15 cellular contexts compared by ENCODE assay signal in the genomic region with DNA sequence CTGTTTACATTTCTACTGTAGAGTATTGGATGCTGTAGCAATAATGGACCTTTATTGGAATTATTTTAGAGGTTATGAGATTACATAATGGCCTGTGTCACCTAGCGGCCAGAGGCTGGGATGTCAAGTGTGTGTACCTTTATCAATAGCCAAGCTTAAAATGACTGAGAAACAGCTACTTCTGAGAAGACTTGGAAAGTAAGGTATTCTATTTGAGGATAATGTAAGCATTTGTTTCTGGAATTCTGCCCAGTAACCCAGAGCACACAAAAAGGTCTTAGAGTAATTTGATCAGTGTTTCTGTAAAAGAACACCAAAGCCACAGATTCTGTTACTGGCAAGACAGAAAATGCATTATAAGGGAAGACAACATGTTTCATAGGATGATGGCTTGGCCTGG.
DNase-seq lines count a peak whose midpoint lies in the region; TF ChIP-seq lines count a peak whose summit lies in the region.
"Had no signal": no experiment of that assay in that cellular context is flagged by ENCODE, and none has a peak within 500 bp of the region (broad histone marks: within the 10 kb centered on the region; RNA-seq: fewer than 3 reads in every experiment).

No MANE protein-coding gene starts in this region.

- H3K27ac Mint-ChIP-seq in Calu3 (ENCODE audit: unreplicated experiment) = no peak overlapping the region
- H3K27ac Mint-ChIP-seq: activated CD4-positive, alpha-beta T cell treated with anti-CD3 and anti-CD28 coated beads for 36 hours; CD8-positive, alpha-beta T cell; immature natural killer cell; nephron progenitor cell had no signal

- H3K27me3 Mint-ChIP-seq in Calu3 (ENCODE audit: unreplicated experiment) = peaks cover 10% of the 10 kb centered on the region

- H4K91ac ChIP-seq in trophoblast cell (ENCODE audit: low read depth, low read length) = no peak overlapping the region

- BruUV-seq in Calu3 (replicated peaks; lab: Mats Ljungman, UMichigan) = no TSS peak

- no peak overlapping the region for H2BK12ac ChIP-seq in trophoblast cell (ENCODE audit: low read length)

- H3K4me3 ChIP-seq in Karpas-422 (ENCODE audit: low read length) (no peak overlapping the region), adipocyte (ENCODE audit: low read length) (no peak overlapping the region), trophoblast cell (ENCODE audit: low read depth, low read length) (no peak overlapping the region)

- H4K8ac ChIP-seq in trophoblast cell (ENCODE audit: low read depth, low read length) = no peak overlapping the region

- no peaks in the 10 kb centered on the region for H3K79me2 ChIP-seq in Karpas-422 (ENCODE audit: low read length)
- no peaks in the 10 kb centered on the region for H3K79me2 ChIP-seq in trophoblast cell (ENCODE audit: control insufficient read depth, insufficient read depth, low read length, poor library complexity)

- H3K4me2 ChIP-seq in Karpas-422 (ENCODE audit: low read depth, low read length, poor library complexity, severe bottlenecking) = no peak overlapping the region
- no peak overlapping the region for H3K4me2 ChIP-seq in trophoblast cell (ENCODE audit: low read length)

- DNase-seq in Calu3 = peak; percentile 26
- DNase-seq in Karpas-422 = peak; percentile 52
- DNase-seq in adipocyte (ENCODE audit: low read depth) = peak; percentile 81
- peak; percentile 96 for DNase-seq in iris pigment epithelial cell (ENCODE audit: low read depth)
- DNase-seq in trophoblast cell = no peak
- no peak for DNase-seq in NCI-H524 treated with DMSO at 0.1 percent for 48 hours (lab: John Stamatoyannopoulos, UW)
- no peak for DNase-seq in NCI-H510A treated with DMSO at 0.1 percent for 48 hours (lab: John Stamatoyannopoulos, UW)
- no peak for DNase-seq in NCI-H2227 (lab: John Stamatoyannopoulos, UW; ENCODE audit: unreplicated experiment)
- DNase-seq: activated CD4-positive, alpha-beta T cell treated with anti-CD3 and anti-CD28 coated beads for 36 hours; activated effector memory CD4-positive, alpha-beta T cell treated with Interleukin-2 at 50 U/mL for 16 hours; CD8-positive, alpha-beta T cell; H7; immature natural killer cell; nephron progenitor cell; Right ventricle myocardium superior had no signal

- WGBS in trophoblast cell (ENCODE audit: extremely low coverage, insufficient coverage, insufficient read length) = no CpG with 5 or more reads among the region's 1 CpG

- no peaks in the 10 kb centered on the region for H3K9me3 Mint-ChIP-seq in Calu3 (ENCODE audit: low read depth, unreplicated experiment)
- H3K9me3 Mint-ChIP-seq: CD8-positive, alpha-beta T cell; immature natural killer cell; nephron progenitor cell had no signal

- H2AFZ ChIP-seq in Karpas-422 (ENCODE audit: low read length) (no peak overlapping the region), trophoblast cell (ENCODE audit: insufficient read depth, low read length, poor library complexity) (no peak overlapping the region)

- no peak overlapping the region for H4K12ac ChIP-seq in trophoblast cell (ENCODE audit: low read depth, low read length)

- H3K9me2 ChIP-seq in Karpas-422 (replicated peaks; ENCODE audit: insufficient read depth, low read length) = no peaks in the 10 kb centered on the region

- no peaks in the 10 kb centered on the region for H3K79me1 ChIP-seq in trophoblast cell (ENCODE audit: low read length)

- no peaks in the 10 kb centered on the region for H3K36me3 Mint-ChIP-seq in Calu3 (ENCODE audit: insufficient read depth, unreplicated experiment)
- H3K36me3 Mint-ChIP-seq: CD8-positive, alpha-beta T cell; immature natural killer cell had no signal

- H3K36me3 ChIP-seq in Karpas-422 (ENCODE audit: insufficient read depth, low read length) = no peaks in the 10 kb centered on the region
- H3K36me3 ChIP-seq in adipocyte (ENCODE audit: control insufficient read depth, insufficient read depth, low read length, severe bottlenecking) = no peaks in the 10 kb centered on the region
- H3K36me3 ChIP-seq in trophoblast cell (ENCODE audit: control insufficient read depth in 1 of 2, insufficient read depth in 2 of 2, low read length in 2 of 2) = no peaks in the 10 kb centered on the region

- H3K4me3 Mint-ChIP-seq in Calu3 (ENCODE audit: low read depth, unreplicated experiment) = no peak overlapping the region
- H3K4me3 Mint-ChIP-seq: activated CD4-positive, alpha-beta T cell treated with anti-CD3 and anti-CD28 coated beads for 36 hours; CD8-positive, alpha-beta T cell; immature natural killer cell; nephron progenitor cell had no signal

- no peak overlapping the region for H2BK5ac ChIP-seq in trophoblast cell (ENCODE audit: low read depth, low read length, poor library complexity)

- H3K14ac ChIP-seq in trophoblast cell (ENCODE audit: low read length) = no peak overlapping the region

- H3K27me3 ChIP-seq in Karpas-422 (ENCODE audit: low read length) (no peaks in the 10 kb centered on the region), adipocyte (replicated peaks; ENCODE audit: control insufficient read depth, insufficient read depth, low read length) (peaks cover 3% of the 10 kb centered on the region), trophoblast cell (ENCODE audit: insufficient read depth, low read length) (no peaks in the 10 kb centered on the region)

- H3K4me1 ChIP-seq in Karpas-422 (ENCODE audit: low read length) = no peaks in the 10 kb centered on the region
- no peaks in the 10 kb centered on the region for H3K4me1 ChIP-seq in adipocyte (ENCODE audit: control insufficient read depth, insufficient read depth, low read length)
- H3K4me1 ChIP-seq in trophoblast cell (ENCODE audit: control insufficient read depth in 1 of 2, insufficient read depth in 2 of 2, low read length in 2 of 2) = peaks cover 0 to 3% of the 10 kb centered on the region in 2 experiments

- no peak overlapping the region for H2AK5ac ChIP-seq in trophoblast cell (ENCODE audit: low read length)

- intact Hi-C loops in Calu3 (cut with micrococcal nuclease; ENCODE audit: unreplicated experiment) = loop anchor here (5.0 kb wide), 1 partner anchor 143 kb away; no protein-coding TSS in a partner anchor

- CTCF ChIA-PET in Calu3 (lab: Charles Lee) = interaction anchor here (1.2 to 1.8 kb wide), 3 partner anchors 17 to 151 kb away, joined by 4 to 5 read pairs (median 5); partner anchors contain the start of gene MACIR

- H3K4ac ChIP-seq in trophoblast cell (ENCODE audit: low read depth, low read length) = no peak overlapping the region

- H3K9ac ChIP-seq in Karpas-422 (ENCODE audit: low read length) = no peak overlapping the region
- H3K9ac ChIP-seq in adipocyte (ENCODE audit: low read length) = no peak overlapping the region
- no peak overlapping the region for H3K9ac ChIP-seq in trophoblast cell (ENCODE audit: low read length)

- H3K4me1 Mint-ChIP-seq in Calu3 (ENCODE audit: low read depth, unreplicated experiment) = peaks cover 14% of the 10 kb centered on the region
- H3K4me1 Mint-ChIP-seq: activated CD4-positive, alpha-beta T cell treated with anti-CD3 and anti-CD28 coated beads for 36 hours; immature natural killer cell had no signal

- no peaks in the 10 kb centered on the region for H3K9me3 ChIP-seq in Karpas-422 (ENCODE audit: low read length)
- H3K9me3 ChIP-seq in adipocyte (ENCODE audit: control insufficient read depth, low read length) = no peaks in the 10 kb centered on the region
- H3K9me3 ChIP-seq in trophoblast cell (ENCODE audit: insufficient read depth, low read depth, low read length) = no peaks in the 10 kb centered on the region

- H4K20me1 ChIP-seq in Karpas-422 (ENCODE audit: insufficient read depth, low read depth, low read length) = no peaks in the 10 kb centered on the region

- H2BK120ac ChIP-seq in trophoblast cell (ENCODE audit: insufficient read depth, low read length, poor library complexity) = no peak overlapping the region

- peak; percentile 34 for TF ChIP-seq CTCF in Calu3 (IDR thresholded peaks at IDR 0.05; ENCODE audit: unreplicated experiment)

- no peak overlapping the region for H3K23ac ChIP-seq in trophoblast cell (ENCODE audit: low read length)

- H3K27ac ChIP-seq in Karpas-422 (ENCODE audit: low read length) (no peak overlapping the region), trophoblast cell (ENCODE audit: low read depth, low read length) (no peak overlapping the region)

- H3K18ac ChIP-seq in trophoblast cell (ENCODE audit: low read length) = no peak overlapping the region

Comparison
In these comparisons a context has a peak if more than half of its experiments do, and no peak if none do; other contexts are left out.
1. DNase-seq: peak in Calu3 (single experiment), Karpas-422 (single experiment), adipocyte (single experiment) and iris pigment epithelial cell (single experiment); none in trophoblast cell (0 of 2), NCI-H524 treated with DMSO at 0.1 percent for 48 hours (single experiment), NCI-H510A treated with DMSO at 0.1 percent for 48 hours (single experiment) and NCI-H2227 (single experiment).